10 cellular contexts compared by ENCODE assay signal in the genomic region with DNA sequence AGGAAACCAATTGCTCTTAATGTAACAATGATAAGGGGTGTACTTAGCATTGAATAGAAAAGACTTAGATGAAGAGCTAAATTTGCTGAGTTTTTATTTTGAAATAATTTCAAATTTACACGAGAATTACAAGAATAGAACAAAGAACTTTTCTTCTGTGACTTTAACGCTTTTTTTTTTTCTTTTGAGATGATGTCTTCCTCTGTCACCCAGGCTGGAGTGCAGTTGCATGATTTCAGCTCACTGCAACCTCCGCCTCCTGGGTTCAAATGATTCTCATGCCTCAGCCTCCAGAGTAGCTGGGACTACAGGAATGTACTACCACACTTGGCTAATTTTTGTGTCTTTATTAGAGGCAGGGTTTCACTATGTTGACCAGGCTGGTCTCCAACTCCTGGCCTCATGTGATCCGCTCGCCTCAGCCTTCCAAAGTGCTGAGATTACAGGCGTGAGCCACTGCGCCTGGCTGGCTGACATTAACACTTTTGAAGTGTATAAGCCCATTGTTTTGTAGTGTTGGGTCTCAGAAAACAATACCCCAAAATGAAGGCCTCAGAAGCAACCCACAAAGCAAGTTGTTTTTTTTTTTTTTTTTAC. TPM values are rescaled to one million over a fixed set of nuclear protein-coding genes. Genes with fewer than 3 reads are reported as not detected.
A peak's percentile ranks its signal among the peaks of the same experiment; 100 is the strongest.
DNase-seq lines count a peak whose midpoint lies in the region; ATAC-seq and TF ChIP-seq lines count a peak whose summit lies in the region.
"Had no signal": no experiment of that assay in that cellular context is flagged by ENCODE, and none has a peak within 500 bp of the region (broad histone marks: within the 10 kb centered on the region; RNA-seq: fewer than 3 reads in every experiment).

No MANE protein-coding gene starts in this region.

- H3K27me3 ChIP-seq in tibial artery: no peaks in the 10 kb centered on the region

- no peak for ATAC-seq in activated CD8-positive, alpha-beta T cell treated with anti-CD3 and anti-CD28 coated beads, Interleukin-2, amount 10 ng/mL, durations not matched to agents 7 days and 5 days
- ATAC-seq in GM18502 (IDR thresholded peaks at IDR 0.05; ENCODE audit: poor library complexity, unreplicated experiment): no peak

- H3K27me3 Mint-ChIP-seq in activated naive CD4-positive, alpha-beta T cell treated with anti-CD3 and anti-CD28 coated beads for 36 hours (ENCODE audit: low read depth): no peaks in the 10 kb centered on the region
- no peaks in the 10 kb centered on the region for H3K27me3 Mint-ChIP-seq in activated CD8-positive, alpha-beta T cell treated with anti-CD3 and anti-CD28 coated beads, Interleukin-2, amount 10 ng/mL, durations not matched to agents 7 days and 5 days (ENCODE audit: low read depth)

- CTCF ChIA-PET in activated naive CD4-positive, alpha-beta T cell treated with anti-CD3 and anti-CD28 coated beads for 36 hours (lab: Charles Lee): interaction anchor here (0.7 to 1.5 kb wide), 4 partner anchors 19 to 468 kb away, joined by 3 to 6 read pairs (median 4); a partner anchor contains a TSS
- CTCF ChIA-PET in activated CD8-positive, alpha-beta T cell treated with anti-CD3 and anti-CD28 coated beads, Interleukin-2, amount 10 ng/mL, durations not matched to agents 7 days and 5 days (lab: Charles Lee): interaction anchor here (0.6 to 1.9 kb wide), 7 partner anchors 8 to 105 kb away, joined by 3 to 10 read pairs (median 3); a partner anchor contains a TSS

- 73 to 78% methylated on average over 7 of the region's 7 CpGs for WGBS in lower leg skin, 2 donors

- H3K4me1 Mint-ChIP-seq in activated naive CD4-positive, alpha-beta T cell treated with anti-CD3 and anti-CD28 coated beads for 36 hours (ENCODE audit: low read depth): peaks cover 22% of the 10 kb centered on the region
- H3K4me1 Mint-ChIP-seq in activated CD8-positive, alpha-beta T cell treated with anti-CD3 and anti-CD28 coated beads, Interleukin-2, amount 10 ng/mL, durations not matched to agents 7 days and 5 days (ENCODE audit: low read depth): peaks cover 34% of the 10 kb centered on the region

- intact Hi-C loops in activated naive CD4-positive, alpha-beta T cell treated with anti-CD3 and anti-CD28 coated beads for 36 hours (cut with micrococcal nuclease): no loop called here
- intact Hi-C loops in lower leg skin (cut with DNase I; ENCODE audit: low total_unique reads): no loop called here
- intact Hi-C loops in tibial artery (cut with DNase I; ENCODE audit: low total_unique reads): no loop called here

- no peak for DNase-seq in activated naive CD4-positive, alpha-beta T cell treated with anti-CD3 and anti-CD28 coated beads for 36 hours
- no peak for DNase-seq in activated naive CD4-positive, alpha-beta T cell treated with Interleukin-2 at 50 U/mL for 16 hours
- DNase-seq in activated CD8-positive, alpha-beta T cell treated with anti-CD3 and anti-CD28 coated beads, Interleukin-2, amount 10 ng/mL, durations not matched to agents 7 days and 5 days: no peak
- DNase-seq in lower leg skin (ENCODE audit: low spot score in 2 of 2): peak; percentile 57 to 92
- DNase-seq in tibial artery: peak; percentile 46 to 60
- no peak for DNase-seq in cerebellar nuclear complex (lab: John Stamatoyannopoulos, UW)
- no peak for DNase-seq in NCI-H128 (lab: John Stamatoyannopoulos, UW; ENCODE audit: unreplicated experiment)
- DNase-seq: hypothalamus, SK-N-SH had no signal

- peaks cover 0 to 34% (median 25%) of the 10 kb centered on the region in 4 donors for H3K4me1 ChIP-seq in tibial artery

- TF ChIP-seq CTCF in lower leg skin (IDR thresholded peaks at IDR 0.05) (no peak), tibial artery (IDR thresholded peaks at IDR 0.05) (no peak)

- H3K4me3 ChIP-seq in lower leg skin (ENCODE audit: low read depth, poor library complexity, severe bottlenecking): no peak overlapping the region
- H3K4me3 ChIP-seq in tibial artery: no peak overlapping the region

- H3K9me3 ChIP-seq in tibial artery: no peaks in the 10 kb centered on the region
- H3K9me3 ChIP-seq: SK-N-SH had no signal

- no peaks in the 10 kb centered on the region for H3K9me3 Mint-ChIP-seq in activated naive CD4-positive, alpha-beta T cell treated with anti-CD3 and anti-CD28 coated beads for 36 hours
- no peaks in the 10 kb centered on the region for H3K9me3 Mint-ChIP-seq in activated CD8-positive, alpha-beta T cell treated with anti-CD3 and anti-CD28 coated beads, Interleukin-2, amount 10 ng/mL, durations not matched to agents 7 days and 5 days (ENCODE audit: insufficient read depth)

- no peaks in the 10 kb centered on the region for H3K36me3 ChIP-seq in tibial artery

- POLR2A ChIA-PET in activated CD8-positive, alpha-beta T cell treated with anti-CD3 and anti-CD28 coated beads, Interleukin-2, amount 10 ng/mL, durations not matched to agents 7 days and 5 days (lab: Charles Lee): interaction anchor here (0.7 kb wide), 1 partner anchor 15 kb away, joined by 3 read pairs; no protein-coding TSS in a partner anchor

- no peak overlapping the region for H3K27ac ChIP-seq in tibial artery

- peak overlapping the region; percentile 99 for H3K4me3 Mint-ChIP-seq in activated naive CD4-positive, alpha-beta T cell treated with anti-CD3 and anti-CD28 coated beads for 36 hours
- H3K4me3 Mint-ChIP-seq in activated CD8-positive, alpha-beta T cell treated with anti-CD3 and anti-CD28 coated beads, Interleukin-2, amount 10 ng/mL, durations not matched to agents 7 days and 5 days: peak overlapping the region; percentile 99

- peak overlapping the region; percentile 100 for H3K27ac Mint-ChIP-seq in activated naive CD4-positive, alpha-beta T cell treated with anti-CD3 and anti-CD28 coated beads for 36 hours
- H3K27ac Mint-ChIP-seq in activated CD8-positive, alpha-beta T cell treated with anti-CD3 and anti-CD28 coated beads, Interleukin-2, amount 10 ng/mL, durations not matched to agents 7 days and 5 days: peak overlapping the region; percentile 100

- TF ChIP-seq POLR2A in lower leg skin (IDR thresholded peaks at IDR 0.05): no peak

- H3K36me3 Mint-ChIP-seq in activated naive CD4-positive, alpha-beta T cell treated with anti-CD3 and anti-CD28 coated beads for 36 hours (ENCODE audit: low read depth): peaks cover 7% of the 10 kb centered on the region
- H3K36me3 Mint-ChIP-seq in activated CD8-positive, alpha-beta T cell treated with anti-CD3 and anti-CD28 coated beads, Interleukin-2, amount 10 ng/mL, durations not matched to agents 7 days and 5 days (ENCODE audit: low read depth): peaks cover 17% of the 10 kb centered on the region

RNA-seq across cellular contexts. Expression of a gene that starts 2.1 kb away (rescaled TPM):
- 10 to 100 TPM in 1 of 2 experiments, 1 to 10 TPM in 1; 9.7 to 12.2 TPM for total RNA-seq in activated naive CD4-positive, alpha-beta T cell treated with anti-CD3 and anti-CD28 coated beads for 36 hours
- total RNA-seq in activated CD8-positive, alpha-beta T cell treated with anti-CD3 and anti-CD28 coated beads, Interleukin-2, amount 10 ng/mL, durations not matched to agents 7 days and 5 days: 10 to 100 TPM; 16.8 to 21.0 TPM
- 10 to 100 TPM; 43.7 to 57.9 (median 49.7) TPM for total RNA-seq in lower leg skin

RNA-seq across cellular contexts. Expression of a gene that starts 2.2 kb away (rescaled TPM):
- total RNA-seq in activated naive CD4-positive, alpha-beta T cell treated with anti-CD3 and anti-CD28 coated beads for 36 hours: 10 to 100 TPM; 31.4 to 34.9 TPM
- total RNA-seq in activated CD8-positive, alpha-beta T cell treated with anti-CD3 and anti-CD28 coated beads, Interleukin-2, amount 10 ng/mL, durations not matched to agents 7 days and 5 days: 10 to 100 TPM; 30.3 to 32.2 TPM
- 100 to 1,000 TPM in 1 of 4 donors, 10 to 100 TPM in 3; 71.2 to 102 (median 81.3) TPM for total RNA-seq in lower leg skin

RNA-seq across cellular contexts. Expression of a gene that starts 19.5 kb away (rescaled TPM):
- 1 to 10 TPM; 3.1 to 5.0 TPM for total RNA-seq in activated naive CD4-positive, alpha-beta T cell treated with anti-CD3 and anti-CD28 coated beads for 36 hours
- 1 to 10 TPM; 6.4 to 7.3 TPM for total RNA-seq in activated CD8-positive, alpha-beta T cell treated with anti-CD3 and anti-CD28 coated beads, Interleukin-2, amount 10 ng/mL, durations not matched to agents 7 days and 5 days
- total RNA-seq in lower leg skin: 1 to 10 TPM; 2.7 to 8.4 (median 4.5) TPM

RNA-seq across cellular contexts. Expression of a gene that starts 40.3 kb away (rescaled TPM):
- 10 to 100 TPM; 20.7 to 21.0 TPM for total RNA-seq in activated naive CD4-positive, alpha-beta T cell treated with anti-CD3 and anti-CD28 coated beads for 36 hours
- 10 to 100 TPM; 23.4 to 24.5 TPM for total RNA-seq in activated CD8-positive, alpha-beta T cell treated with anti-CD3 and anti-CD28 coated beads, Interleukin-2, amount 10 ng/mL, durations not matched to agents 7 days and 5 days
- 10 to 100 TPM; 20.4 to 23.8 (median 22.4) TPM for total RNA-seq in lower leg skin

RNA-seq across cellular contexts. Expression of a gene that starts 46.0 kb away (rescaled TPM):
- total RNA-seq in activated naive CD4-positive, alpha-beta T cell treated with anti-CD3 and anti-CD28 coated beads for 36 hours: under 1 TPM in 1 of 2 experiments, not detected in 1; 0.14 TPM
- under 1 TPM; 0.34 to 0.47 TPM for total RNA-seq in activated CD8-positive, alpha-beta T cell treated with anti-CD3 and anti-CD28 coated beads, Interleukin-2, amount 10 ng/mL, durations not matched to agents 7 days and 5 days
- total RNA-seq in lower leg skin: 100 to 1,000 TPM; 285 to 514 (median 315) TPM

Comparison
In these comparisons a context has a peak if more than half of its experiments do, and no peak if none do; other contexts are left out.
1. DNase-seq: peak in lower leg skin (2 of 2) and tibial artery (2 of 2); none in activated naive CD4-positive, alpha-beta T cell treated with anti-CD3 and anti-CD28 coated beads for 36 hours (single experiment), activated naive CD4-positive, alpha-beta T cell treated with Interleukin-2 at 50 U/mL for 16 hours (single experiment), activated CD8-positive, alpha-beta T cell treated with anti-CD3 and anti-CD28 coated beads, Interleukin-2, amount 10 ng/mL, durations not matched to agents 7 days and 5 days (single experiment), cerebellar nuclear complex (0 of 2) and NCI-H128 (single experiment).